In genomic region chr2:54999182-54999581, GRCh38 we compare ENCODE assay signal across 9 cellular contexts. TPM values are rescaled to one million over a fixed set of nuclear protein-coding genes. Genes with fewer than 3 reads are reported as not detected.
A peak's percentile ranks its signal among the peaks of the same experiment; 100 is the strongest.
DNase-seq lines count a peak whose midpoint lies in the region; ATAC-seq lines count a peak whose summit lies in the region.
"Had no signal": no experiment of that assay in that cellular context is flagged by ENCODE, and none has a peak within 500 bp of the region (broad histone marks: within the 10 kb centered on the region; RNA-seq: fewer than 3 reads in every experiment).

No MANE protein-coding gene starts in this region.

- CTCF ChIA-PET in naive thymus-derived CD4-positive, alpha-beta T cell (lab: Charles Lee): no interaction called here

- H3K27me3 Mint-ChIP-seq in activated T-helper 2 cell treated with anti-CD3 and anti-CD28 coated beads, Interferon-gamma antibody, Interleukin-2, Interleukin-4, amounts not matched to agents 10 μg/mL and 5 μg/mL and 100 μg/mL, durations not matched to agents 14 hours and 24 hours and 36 hours (ENCODE audit: low read depth): no peaks in the 10 kb centered on the region
- no peaks in the 10 kb centered on the region for H3K27me3 Mint-ChIP-seq in naive thymus-derived CD4-positive, alpha-beta T cell

- H3K27me3 ChIP-seq in naive thymus-derived CD4-positive, alpha-beta T cell (ENCODE audit: control insufficient read depth in 2 of 2, insufficient read depth in 2 of 2, low read length in 2 of 2): no peaks in the 10 kb centered on the region

- H3K36me3 Mint-ChIP-seq in activated T-helper 2 cell treated with anti-CD3 and anti-CD28 coated beads, Interferon-gamma antibody, Interleukin-2, Interleukin-4, amounts not matched to agents 10 μg/mL and 5 μg/mL and 100 μg/mL, durations not matched to agents 14 hours and 24 hours and 36 hours (ENCODE audit: low read depth): peaks cover 4% of the 10 kb centered on the region
- peaks cover 0 to 11% (median 0%) of the 10 kb centered on the region in 5 donors for H3K36me3 Mint-ChIP-seq in naive thymus-derived CD4-positive, alpha-beta T cell

- ATAC-seq in naive thymus-derived CD4-positive, alpha-beta T cell: no peak
- no peak for ATAC-seq in left colon

- no peak overlapping the region for H3K27ac ChIP-seq in naive thymus-derived CD4-positive, alpha-beta T cell (ENCODE audit: low read depth, low read length)

- H3K4me3 ChIP-seq in naive thymus-derived CD4-positive, alpha-beta T cell (ENCODE audit: low read length): no peak overlapping the region

- peak overlapping the region; percentile 22 for H3K4me3 Mint-ChIP-seq in activated T-helper 2 cell treated with anti-CD3 and anti-CD28 coated beads, Interferon-gamma antibody, Interleukin-2, Interleukin-4, amounts not matched to agents 10 μg/mL and 5 μg/mL and 100 μg/mL, durations not matched to agents 14 hours and 24 hours and 36 hours (ENCODE audit: low read depth)
- peak overlapping the region in 9 of 10 donors; percentile 3 to 80 (median 51) for H3K4me3 Mint-ChIP-seq in naive thymus-derived CD4-positive, alpha-beta T cell

- no peak overlapping the region for H3K27ac Mint-ChIP-seq in activated T-helper 2 cell treated with anti-CD3 and anti-CD28 coated beads, Interferon-gamma antibody, Interleukin-2, Interleukin-4, amounts not matched to agents 10 μg/mL and 5 μg/mL and 100 μg/mL, durations not matched to agents 14 hours and 24 hours and 36 hours
- H3K27ac Mint-ChIP-seq in naive thymus-derived CD4-positive, alpha-beta T cell: peak overlapping the region in 2 of 9 donors; percentile 10 to 65

- peaks cover 51% of the 10 kb centered on the region for H3K4me1 Mint-ChIP-seq in activated T-helper 2 cell treated with anti-CD3 and anti-CD28 coated beads, Interferon-gamma antibody, Interleukin-2, Interleukin-4, amounts not matched to agents 10 μg/mL and 5 μg/mL and 100 μg/mL, durations not matched to agents 14 hours and 24 hours and 36 hours (ENCODE audit: low read depth)
- peaks cover 40 to 90% (median 83%) of the 10 kb centered on the region in 7 donors for H3K4me1 Mint-ChIP-seq in naive thymus-derived CD4-positive, alpha-beta T cell

- peaks cover 11 to 18% of the 10 kb centered on the region in 2 donors for H3K4me1 ChIP-seq in naive thymus-derived CD4-positive, alpha-beta T cell (ENCODE audit: control insufficient read depth in 2 of 2, insufficient read depth in 2 of 2, low read length in 2 of 2)

- POLR2A ChIA-PET in naive thymus-derived CD4-positive, alpha-beta T cell (lab: Charles Lee): interaction anchor here (0.6 kb wide), 1 partner anchor 19 kb away, joined by 3 read pairs; no protein-coding TSS in a partner anchor

- DNase-seq in Daoy (ENCODE audit: low read depth) (peak; percentile 11), LHCN-M2 (ENCODE audit: low read depth) (peak; percentile 75), NCI-H1105 (lab: John Stamatoyannopoulos, UW) (no peak), NCI-H510A treated with DMSO at 0.1 percent for 48 hours (lab: John Stamatoyannopoulos, UW) (no peak), left colon (no peak)
- no peak for DNase-seq in activated T-helper 2 cell treated with anti-CD3 and anti-CD28 coated beads, Interferon-gamma antibody, Interleukin-2, Interleukin-4, amounts not matched to agents 10 μg/mL and 5 μg/mL and 100 μg/mL, durations not matched to agents 14 hours and 24 hours and 36 hours (ENCODE audit: low spot score)
- DNase-seq in naive thymus-derived CD4-positive, alpha-beta T cell: no peak
- no peak for DNase-seq in activated CD4-positive, alpha-beta T cell treated with anti-CD3 and anti-CD28 coated beads for 48 hours
- DNase-seq: NCI-H82 had no signal

- no peaks in the 10 kb centered on the region for H3K9me3 Mint-ChIP-seq in activated T-helper 2 cell treated with anti-CD3 and anti-CD28 coated beads, Interferon-gamma antibody, Interleukin-2, Interleukin-4, amounts not matched to agents 10 μg/mL and 5 μg/mL and 100 μg/mL, durations not matched to agents 14 hours and 24 hours and 36 hours
- no peaks in the 10 kb centered on the region for H3K9me3 Mint-ChIP-seq in naive thymus-derived CD4-positive, alpha-beta T cell

- H3K9me3 ChIP-seq in naive thymus-derived CD4-positive, alpha-beta T cell (ENCODE audit: control insufficient read depth in 2 of 3, low read length in 3 of 3): no peaks in the 10 kb centered on the region

- no peaks in the 10 kb centered on the region for H3K36me3 ChIP-seq in naive thymus-derived CD4-positive, alpha-beta T cell (ENCODE audit: control insufficient read depth in 2 of 3, insufficient read depth in 3 of 3, low read length in 3 of 3)

- intact Hi-C loops in activated T-helper 2 cell treated with anti-CD3 and anti-CD28 coated beads, Interferon-gamma antibody, Interleukin-2, Interleukin-4, amounts not matched to agents 10 μg/mL and 5 μg/mL and 100 μg/mL, durations not matched to agents 14 hours and 24 hours and 36 hours (cut with micrococcal nuclease): no loop called here
- intact Hi-C loops in naive thymus-derived CD4-positive, alpha-beta T cell (cut with micrococcal nuclease): no loop called here
- intact Hi-C loops in left colon (cut with DNase I, micrococcal nuclease): no loop called here

RNA-seq across cellular contexts. Expression of gene RTN4, which starts 51.1 kb away (rescaled TPM):
- total RNA-seq in Daoy (2014; rRNA removed; shearing (Covaris generic)): 137 TPM in 2 replicates
- total RNA-seq in LHCN-M2 (2014; rRNA removed): 547 and 585 TPM in 2 replicates
- polyA plus RNA-seq in LHCN-M2 (2012): 869 TPM
- total RNA-seq in activated T-helper 2 cell treated with anti-CD3 and anti-CD28 coated beads, Interferon-gamma antibody, Interleukin-2, Interleukin-4, amounts not matched to agents 10 μg/mL and 5 μg/mL and 100 μg/mL, durations not matched to agents 14 hours and 24 hours and 36 hours: 91.2 and 93.3 TPM in 2 replicates
- 100 to 1,000 TPM in 1 of 5 experiments, 10 to 100 TPM in 4; 59.6 to 100 (median 65.1) TPM for total RNA-seq in naive thymus-derived CD4-positive, alpha-beta T cell
- 100 to 1,000 TPM in 1 of 2 donors, 10 to 100 TPM in 1; 61.2 to 126 TPM for polyA plus RNA-seq in naive thymus-derived CD4-positive, alpha-beta T cell
- total RNA-seq in left colon: 100 to 1,000 TPM; 237 to 280 TPM

Comparison
In these comparisons a context has a peak if more than half of its experiments do, and no peak if none do; other contexts are left out.
1. DNase-seq: peak in Daoy (single experiment) and LHCN-M2 (single experiment); none in activated T-helper 2 cell treated with anti-CD3 and anti-CD28 coated beads, Interferon-gamma antibody, Interleukin-2, Interleukin-4, amounts not matched to agents 10 μg/mL and 5 μg/mL and 100 μg/mL, durations not matched to agents 14 hours and 24 hours and 36 hours (single experiment), naive thymus-derived CD4-positive, alpha-beta T cell (0 of 9), NCI-H1105 (single experiment), NCI-H510A treated with DMSO at 0.1 percent for 48 hours (single experiment), activated CD4-positive, alpha-beta T cell treated with anti-CD3 and anti-CD28 coated beads for 48 hours (single experiment) and left colon (0 of 2).